Comparison of ENCODE assay signal across 11 cellular contexts in genomic region chr5:56588125-56588516, GRCh38.
DNase-seq lines count a peak whose midpoint lies in the region; TF ChIP-seq lines count a peak whose summit lies in the region.
"Had no signal": no experiment of that assay in that cellular context is flagged by ENCODE, and none has a peak within 500 bp of the region (broad histone marks: within the 10 kb centered on the region; RNA-seq: fewer than 3 reads in every experiment).

No MANE protein-coding gene starts in this region.

- POLR2A ChIA-PET in activated CD4-positive, alpha-beta T cell treated with anti-CD3 and anti-CD28 coated beads, Interleukin-2, amount 10 ng/mL, durations not matched to agents 7 days and 5 days (lab: Charles Lee), result interaction anchor here (1.1 kb wide), 1 partner anchor 28 kb away, joined by 3 read pairs; no protein-coding TSS in a partner anchor

- intact Hi-C loops in Calu3 (cut with micrococcal nuclease; ENCODE audit: unreplicated experiment), result no loop called here
- intact Hi-C loops in activated T-helper 2 cell treated with anti-CD3 and anti-CD28 coated beads, Interferon-gamma antibody, Interleukin-2, Interleukin-4, amounts not matched to agents 10 μg/mL and 5 μg/mL and 100 μg/mL, durations not matched to agents 14 hours and 24 hours and 36 hours (cut with micrococcal nuclease), result no loop called here
- intact Hi-C loops in ovary (cut with DNase I), result no loop called here

- no peaks in the 10 kb centered on the region for H3K27me3 ChIP-seq in ovary
- H3K27me3 ChIP-seq: uterus had no signal

- peaks cover 17% of the 10 kb centered on the region for H3K36me3 Mint-ChIP-seq in activated CD4-positive, alpha-beta T cell treated with anti-CD3 and anti-CD28 coated beads, Interleukin-2, amount 10 ng/mL, durations not matched to agents 7 days and 5 days (ENCODE audit: low read depth)
- no peaks in the 10 kb centered on the region for H3K36me3 Mint-ChIP-seq in Calu3 (ENCODE audit: insufficient read depth, unreplicated experiment)
- H3K36me3 Mint-ChIP-seq in activated T-helper 2 cell treated with anti-CD3 and anti-CD28 coated beads, Interferon-gamma antibody, Interleukin-2, Interleukin-4, amounts not matched to agents 10 μg/mL and 5 μg/mL and 100 μg/mL, durations not matched to agents 14 hours and 24 hours and 36 hours (ENCODE audit: low read depth), result peaks cover 4% of the 10 kb centered on the region

- WGBS in ovary, 3 donors, result 44 to 75% (median 73%) methylated on average over 2 of the region's 2 CpGs

- TF ChIP-seq EP300 in ovary (IDR thresholded peaks at IDR 0.05), result no peak

- no TSS peak for BruUV-seq in Calu3 (replicated peaks; lab: Mats Ljungman, UMichigan)

- peaks cover 53% of the 10 kb centered on the region for H3K4me1 Mint-ChIP-seq in activated CD4-positive, alpha-beta T cell treated with anti-CD3 and anti-CD28 coated beads, Interleukin-2, amount 10 ng/mL, durations not matched to agents 7 days and 5 days
- no peaks in the 10 kb centered on the region for H3K4me1 Mint-ChIP-seq in Calu3 (ENCODE audit: low read depth, unreplicated experiment)
- H3K4me1 Mint-ChIP-seq in activated T-helper 2 cell treated with anti-CD3 and anti-CD28 coated beads, Interferon-gamma antibody, Interleukin-2, Interleukin-4, amounts not matched to agents 10 μg/mL and 5 μg/mL and 100 μg/mL, durations not matched to agents 14 hours and 24 hours and 36 hours (ENCODE audit: low read depth), result peaks cover 37% of the 10 kb centered on the region

- H3K9me3 ChIP-seq in ovary, result no peaks in the 10 kb centered on the region
- H3K9me3 ChIP-seq: uterus had no signal

- no peaks in the 10 kb centered on the region for H3K36me3 ChIP-seq in ovary
- H3K36me3 ChIP-seq: uterus had no signal

- peaks cover 8% of the 10 kb centered on the region for H3K9me3 Mint-ChIP-seq in activated CD4-positive, alpha-beta T cell treated with anti-CD3 and anti-CD28 coated beads, Interleukin-2, amount 10 ng/mL, durations not matched to agents 7 days and 5 days
- peaks cover 3% of the 10 kb centered on the region for H3K9me3 Mint-ChIP-seq in Calu3 (ENCODE audit: low read depth, unreplicated experiment)
- no peaks in the 10 kb centered on the region for H3K9me3 Mint-ChIP-seq in activated T-helper 2 cell treated with anti-CD3 and anti-CD28 coated beads, Interferon-gamma antibody, Interleukin-2, Interleukin-4, amounts not matched to agents 10 μg/mL and 5 μg/mL and 100 μg/mL, durations not matched to agents 14 hours and 24 hours and 36 hours

- H3K27ac ChIP-seq in ovary, result no peak overlapping the region
- H3K27ac ChIP-seq: uterus had no signal

- DNase-seq in activated CD4-positive, alpha-beta T cell treated with anti-CD3 and anti-CD28 coated beads, Interleukin-2, amount 10 ng/mL, durations not matched to agents 7 days and 5 days, result no peak
- no peak for DNase-seq in activated CD4-positive, alpha-beta T cell treated with anti-CD3 and anti-CD28 coated beads for 1 hour
- no peak for DNase-seq in Calu3
- no peak for DNase-seq in activated T-helper 2 cell treated with anti-CD3 and anti-CD28 coated beads, Interferon-gamma antibody, Interleukin-2, Interleukin-4, amounts not matched to agents 10 μg/mL and 5 μg/mL and 100 μg/mL, durations not matched to agents 14 hours and 24 hours and 36 hours (ENCODE audit: low spot score)
- peak in 3 of 5 donors; percentile 24 to 40 (median 33) for DNase-seq in ovary
- DNase-seq in NCI-H748 (lab: John Stamatoyannopoulos, UW; ENCODE audit: unreplicated experiment), result no peak
- no peak for DNase-seq in NCI-H2107 (lab: John Stamatoyannopoulos, UW)
- no peak for DNase-seq in SK-N-DZ (ENCODE audit: low spot score)
- DNase-seq: hippocampal formation, NCI-H187 treated with DMSO at 0.1 percent for 48 hours had no signal

- no peak overlapping the region for H3K4me3 Mint-ChIP-seq in activated CD4-positive, alpha-beta T cell treated with anti-CD3 and anti-CD28 coated beads, Interleukin-2, amount 10 ng/mL, durations not matched to agents 7 days and 5 days
- no peak overlapping the region for H3K4me3 Mint-ChIP-seq in Calu3 (ENCODE audit: low read depth, unreplicated experiment)
- H3K4me3 Mint-ChIP-seq in activated T-helper 2 cell treated with anti-CD3 and anti-CD28 coated beads, Interferon-gamma antibody, Interleukin-2, Interleukin-4, amounts not matched to agents 10 μg/mL and 5 μg/mL and 100 μg/mL, durations not matched to agents 14 hours and 24 hours and 36 hours (ENCODE audit: low read depth), result no peak overlapping the region

- CTCF ChIA-PET in activated CD4-positive, alpha-beta T cell treated with anti-CD3 and anti-CD28 coated beads, Interleukin-2, amount 10 ng/mL, durations not matched to agents 7 days and 5 days (lab: Charles Lee), result interaction anchor here (0.6 to 2.1 kb wide), 4 partner anchors 9 to 199 kb away, joined by 3 to 8 read pairs (median 3); no protein-coding TSS in a partner anchor
- CTCF ChIA-PET in Calu3 (lab: Charles Lee), result interaction anchor here (1.1 kb wide), 1 partner anchor 29 kb away, joined by 6 read pairs; no protein-coding TSS in a partner anchor

- H3K27me3 Mint-ChIP-seq in activated CD4-positive, alpha-beta T cell treated with anti-CD3 and anti-CD28 coated beads, Interleukin-2, amount 10 ng/mL, durations not matched to agents 7 days and 5 days, result peaks cover 2% of the 10 kb centered on the region
- H3K27me3 Mint-ChIP-seq in Calu3 (ENCODE audit: unreplicated experiment), result no peaks in the 10 kb centered on the region
- no peaks in the 10 kb centered on the region for H3K27me3 Mint-ChIP-seq in activated T-helper 2 cell treated with anti-CD3 and anti-CD28 coated beads, Interferon-gamma antibody, Interleukin-2, Interleukin-4, amounts not matched to agents 10 μg/mL and 5 μg/mL and 100 μg/mL, durations not matched to agents 14 hours and 24 hours and 36 hours (ENCODE audit: low read depth)

- TF ChIP-seq POLR2A in ovary (IDR thresholded peaks at IDR 0.05), result no peak

- H3K4me1 ChIP-seq in ovary (ENCODE audit: insufficient read depth), result peaks cover 4% of the 10 kb centered on the region
- H3K4me1 ChIP-seq: uterus had no signal

- no peak overlapping the region for H3K4me3 ChIP-seq in ovary
- H3K4me3 ChIP-seq: uterus had no signal

- TF ChIP-seq CTCF in Calu3 (IDR thresholded peaks at IDR 0.05; ENCODE audit: unreplicated experiment) (no peak), ovary (IDR thresholded peaks at IDR 0.05) (no peak)

- H3K27ac Mint-ChIP-seq in activated CD4-positive, alpha-beta T cell treated with anti-CD3 and anti-CD28 coated beads, Interleukin-2, amount 10 ng/mL, durations not matched to agents 7 days and 5 days, result peak overlapping the region; percentile 79
- H3K27ac Mint-ChIP-seq in Calu3 (ENCODE audit: unreplicated experiment), result peak overlapping the region; percentile 33
- peak overlapping the region; percentile 23 for H3K27ac Mint-ChIP-seq in activated T-helper 2 cell treated with anti-CD3 and anti-CD28 coated beads, Interferon-gamma antibody, Interleukin-2, Interleukin-4, amounts not matched to agents 10 μg/mL and 5 μg/mL and 100 μg/mL, durations not matched to agents 14 hours and 24 hours and 36 hours

Comparison
In these comparisons a context has a peak if more than half of its experiments do, and no peak if none do; other contexts are left out.
1. DNase-seq: peak in ovary (3 of 5); none in activated CD4-positive, alpha-beta T cell treated with anti-CD3 and anti-CD28 coated beads, Interleukin-2, amount 10 ng/mL, durations not matched to agents 7 days and 5 days (single experiment), activated CD4-positive, alpha-beta T cell treated with anti-CD3 and anti-CD28 coated beads for 1 hour (single experiment), Calu3 (single experiment), activated T-helper 2 cell treated with anti-CD3 and anti-CD28 coated beads, Interferon-gamma antibody, Interleukin-2, Interleukin-4, amounts not matched to agents 10 μg/mL and 5 μg/mL and 100 μg/mL, durations not matched to agents 14 hours and 24 hours and 36 hours (single experiment), NCI-H748 (single experiment), NCI-H2107 (single experiment) and SK-N-DZ (single experiment).
2. H3K27ac Mint-ChIP-seq: peak in every context shown above with its lines; median percentile 79 in activated CD4-positive, alpha-beta T cell treated with anti-CD3 and anti-CD28 coated beads, Interleukin-2, amount 10 ng/mL, durations not matched to agents 7 days and 5 days; 33 in Calu3; 23 in activated T-helper 2 cell treated with anti-CD3 and anti-CD28 coated beads, Interferon-gamma antibody, Interleukin-2, Interleukin-4, amounts not matched to agents 10 μg/mL and 5 μg/mL and 100 μg/mL, durations not matched to agents 14 hours and 24 hours and 36 hours.